Comparison of ENCODE assay signal across 11 cellular contexts in the genomic region with DNA sequence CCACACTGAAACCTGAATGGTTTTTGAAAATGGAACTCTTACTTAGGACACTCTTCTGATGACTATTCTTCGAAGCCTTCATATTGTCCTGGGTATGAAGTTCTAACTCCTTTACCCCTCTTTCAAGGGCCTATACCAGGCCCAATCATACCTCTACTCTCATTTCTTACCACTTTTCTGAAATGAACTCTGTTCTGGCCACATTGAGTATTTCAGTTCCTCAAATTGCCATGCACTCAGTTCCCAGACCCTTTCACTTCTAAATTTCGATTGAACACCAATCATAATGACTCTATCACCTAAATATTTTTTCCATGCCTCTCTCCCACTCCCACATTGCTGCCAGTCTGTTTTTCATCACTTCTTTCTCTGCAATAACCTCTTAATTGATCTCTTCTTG. TPM values are rescaled to one million over a fixed set of nuclear protein-coding genes. Genes with fewer than 3 reads are reported as not detected.
DNase-seq lines count a peak whose midpoint lies in the region; ATAC-seq and TF ChIP-seq lines count a peak whose summit lies in the region.
"Had no signal": no experiment of that assay in that cellular context is flagged by ENCODE, and none has a peak within 500 bp of the region (broad histone marks: within the 10 kb centered on the region; RNA-seq: fewer than 3 reads in every experiment).

No MANE protein-coding gene starts in this region.

- no peaks in the 10 kb centered on the region for H3K79me2 ChIP-seq in OCI-LY7 (ENCODE audit: insufficient read depth, low read depth, low read length)

- 83 to 88% methylated on average over 2 of the region's 2 CpGs for WGBS in testis, 2 donors

- TF ChIP-seq CTCF in GM13976 (IDR thresholded peaks at IDR 0.05; ENCODE audit: borderline replicate concordance, control extremely low read depth, extremely low read depth, insufficient read depth, missing control alignments) (no peak), OCI-LY7 (conservative IDR thresholded peaks at IDR 0.05; ENCODE audit: low read length) (no peak), testis (IDR thresholded peaks at IDR 0.05) (no peak), ascending aorta (IDR thresholded peaks at IDR 0.05) (no peak)

- in situ Hi-C loops in GM13976 (cut with MboI; ENCODE audit: low sequenced_read_pairs, unreplicated experiment): no loop called here

- no TSS peak for BruUV-seq in OCI-LY7 (replicated peaks; lab: Mats Ljungman, UMichigan)

- DNase-seq in GM13976 (ENCODE audit: low spot score): peak; percentile 41
- DNase-seq in dermis blood vessel endothelial cell: no peak
- DNase-seq in OCI-LY7 (ENCODE audit: low spot score): no peak
- DNase-seq in testis: no peak
- DNase-seq in ascending aorta (ENCODE audit: low spot score in 2 of 2): no peak
- DNase-seq: mammary epithelial cell, NCI-H2029 had no signal

- H3K36me3 ChIP-seq in OCI-LY7 (ENCODE audit: insufficient read depth, low read length) (no peaks in the 10 kb centered on the region), testis (ENCODE audit: low read depth, missing control alignments) (no peaks in the 10 kb centered on the region), ascending aorta (no peaks in the 10 kb centered on the region)

- H3K9me2 ChIP-seq in OCI-LY7 (ENCODE audit: insufficient read depth, low read length): no peaks in the 10 kb centered on the region

- no peak overlapping the region for H3K4me3 ChIP-seq in OCI-LY7 (ENCODE audit: low read depth, low read length, poor library complexity, severe bottlenecking)
- H3K4me3 ChIP-seq in testis: no peak overlapping the region
- H3K4me3 ChIP-seq in ascending aorta: no peak overlapping the region

- no peak overlapping the region for H3K4me2 ChIP-seq in OCI-LY7 (ENCODE audit: low read length)

- POLR2A ChIA-PET in OCI-LY7 (lab: Charles Lee): no interaction called here

- H4K20me1 ChIP-seq in OCI-LY7 (ENCODE audit: insufficient read depth, low read length): no peaks in the 10 kb centered on the region

- CTCF ChIA-PET in OCI-LY7 (lab: Charles Lee; ENCODE audit: unreplicated experiment): no interaction called here

- TF ChIP-seq POLR2A in testis (IDR thresholded peaks at IDR 0.05): no peak

- no peaks in the 10 kb centered on the region for H3K9me3 ChIP-seq in OCI-LY7 (ENCODE audit: low read length)
- H3K9me3 ChIP-seq in testis: no peaks in the 10 kb centered on the region
- no peaks in the 10 kb centered on the region for H3K9me3 ChIP-seq in ascending aorta

- intact Hi-C loops in OCI-LY7 (cut with micrococcal nuclease; ENCODE audit: unreplicated experiment) (no loop called here), testis (cut with DNase I; ENCODE audit: low total_unique reads) (no loop called here), ascending aorta (cut with DNase I) (no loop called here)

- no peaks in the 10 kb centered on the region for H3K4me1 ChIP-seq in OCI-LY7 (ENCODE audit: insufficient read depth, low read length, poor library complexity, severe bottlenecking)
- H3K4me1 ChIP-seq in testis: peaks cover 7% of the 10 kb centered on the region
- peaks cover 0 to 6% of the 10 kb centered on the region in 2 donors for H3K4me1 ChIP-seq in ascending aorta

- ATAC-seq in GM19438 (IDR thresholded peaks at IDR 0.05; ENCODE audit: low read depth, unreplicated experiment) (peak; percentile 100), HG02870 (IDR thresholded peaks at IDR 0.05; ENCODE audit: unreplicated experiment) (peak; percentile 100), HG03558 (IDR thresholded peaks at IDR 0.05; ENCODE audit: extremely low read depth, unreplicated experiment) (peak; percentile 97)
- ATAC-seq: WTC11 had no signal

- no peak overlapping the region for H2AFZ ChIP-seq in OCI-LY7 (ENCODE audit: low read length)

- H3K27ac ChIP-seq in OCI-LY7 (ENCODE audit: low read depth, low read length, poor library complexity, severe bottlenecking): no peak overlapping the region
- H3K27ac ChIP-seq in testis: no peak overlapping the region
- no peak overlapping the region for H3K27ac ChIP-seq in ascending aorta

- H3K27me3 ChIP-seq in testis: no peaks in the 10 kb centered on the region
- no peaks in the 10 kb centered on the region for H3K27me3 ChIP-seq in ascending aorta

RNA-seq across cellular contexts. Expression of a gene that starts 53.7 kb away (rescaled TPM):
- total RNA-seq in dermis blood vessel endothelial cell (10.9 and 14.1 TPM in 2 replicates), OCI-LY7 (2022) (11.0 and 11.3 TPM in 2 replicates), testis (10 to 100 TPM; 29.1 to 34.4 TPM), ascending aorta (6.3 TPM)
- 2.9 and 3.5 TPM in 2 replicates for total RNA-seq in OCI-LY7 (2014; rRNA removed; shearing (Covaris generic))
- 6.1 TPM for polyA plus RNA-seq in testis (ENCODE audit: insufficient read depth, low read depth, low replicate concordance)

RNA-seq across cellular contexts. Expression of a gene that starts 53.8 kb away (rescaled TPM):
- total RNA-seq in dermis blood vessel endothelial cell (0.68 and 5.4 TPM in 2 replicates), OCI-LY7 (2022) (19.8 and 21.6 TPM in 2 replicates), testis (10 to 100 TPM; 20.6 to 31.6 TPM), ascending aorta (0.64 TPM)
- total RNA-seq in OCI-LY7 (2014; rRNA removed; shearing (Covaris generic)): 4.0 and 4.6 TPM in 2 replicates
- polyA plus RNA-seq in testis (ENCODE audit: insufficient read depth, low read depth, low replicate concordance): 1.3 TPM
